ENCODE assay signal across 9 cellular contexts in genomic region chr3:1082024-1082633, GRCh38. TPM values are rescaled to one million over a fixed set of nuclear protein-coding genes. Genes with fewer than 3 reads are reported as not detected.
DNase-seq lines count a peak whose midpoint lies in the region; ATAC-seq lines count a peak whose summit lies in the region.
"Had no signal": no experiment of that assay in that cellular context is flagged by ENCODE, and none has a peak within 500 bp of the region (broad histone marks: within the 10 kb centered on the region; RNA-seq: fewer than 3 reads in every experiment).

No MANE protein-coding gene starts in this region.

- no peaks in the 10 kb centered on the region for H3K4me1 Mint-ChIP-seq in activated CD4-positive, alpha-beta T cell treated with anti-CD3 and anti-CD28 coated beads for 36 hours
- no peaks in the 10 kb centered on the region for H3K4me1 Mint-ChIP-seq in stimulated activated naive B cell treated with anti-CD40 and anti-IgM and Interleukin-4, amounts not matched to agents 10 μg/mL and 1 μg/mL and 100 μg/mL, for 72 hours
- H3K4me1 Mint-ChIP-seq: activated naive CD8-positive, alpha-beta T cell treated with anti-CD3 and anti-CD28 coated beads, Interleukin-2, amount 10 ng/mL, durations not matched to agents 7 days and 5 days had no signal

- peak; percentile 9 for DNase-seq in activated CD4-positive, alpha-beta T cell treated with anti-CD3 and anti-CD28 coated beads for 36 hours
- DNase-seq in activated CD4-positive, alpha-beta T cell treated with anti-CD3 and anti-CD28 coated beads for 1 hour = no peak
- DNase-seq in SHP77 (lab: John Stamatoyannopoulos, UW) (peak; percentile 20 to 45), head of caudate nucleus (peak in 37 of 42 donors; percentile 5 to 74 (median 39)), cortex of kidney (lab: John Stamatoyannopoulos, UW) (no peak)
- DNase-seq in stimulated activated naive B cell treated with anti-CD40 and anti-IgM and Interleukin-4, amounts not matched to agents 10 μg/mL and 1 μg/mL and 100 μg/mL, for 72 hours = no peak
- DNase-seq: activated naive CD8-positive, alpha-beta T cell treated with anti-CD3 and anti-CD28 coated beads, Interleukin-2, amount 10 ng/mL, durations not matched to agents 7 days and 5 days had no signal

- POLR2A ChIA-PET in activated CD4-positive, alpha-beta T cell treated with anti-CD3 and anti-CD28 coated beads for 36 hours (lab: Charles Lee) = no interaction called here

- intact Hi-C loops in activated CD4-positive, alpha-beta T cell treated with anti-CD3 and anti-CD28 coated beads for 36 hours (cut with DNase I, micrococcal nuclease) = no loop called here
- intact Hi-C loops in head of caudate nucleus (cut with DNase I) = no loop called here

- no peaks in the 10 kb centered on the region for H3K36me3 Mint-ChIP-seq in activated CD4-positive, alpha-beta T cell treated with anti-CD3 and anti-CD28 coated beads for 36 hours (ENCODE audit: low read depth)
- H3K36me3 Mint-ChIP-seq in stimulated activated naive B cell treated with anti-CD40 and anti-IgM and Interleukin-4, amounts not matched to agents 10 μg/mL and 1 μg/mL and 100 μg/mL, for 72 hours = no peaks in the 10 kb centered on the region
- H3K36me3 Mint-ChIP-seq: activated naive CD8-positive, alpha-beta T cell treated with anti-CD3 and anti-CD28 coated beads, Interleukin-2, amount 10 ng/mL, durations not matched to agents 7 days and 5 days had no signal

- no peak for ATAC-seq in activated CD4-positive, alpha-beta T cell treated with anti-CD3 and anti-CD28 coated beads for 36 hours
- ATAC-seq in HG02938 (IDR thresholded peaks at IDR 0.05; ENCODE audit: unreplicated experiment) (peak; percentile 67), GM21447 (IDR thresholded peaks at IDR 0.05; ENCODE audit: unreplicated experiment) (no peak)
- ATAC-seq in stimulated activated naive B cell treated with anti-CD40 and anti-IgM and Interleukin-4, amounts not matched to agents 10 μg/mL and 1 μg/mL and 100 μg/mL, for 72 hours (replicated peaks) = peak; percentile 29 to 42

- no peak overlapping the region for H3K4me3 Mint-ChIP-seq in activated CD4-positive, alpha-beta T cell treated with anti-CD3 and anti-CD28 coated beads for 36 hours
- no peak overlapping the region for H3K4me3 Mint-ChIP-seq in stimulated activated naive B cell treated with anti-CD40 and anti-IgM and Interleukin-4, amounts not matched to agents 10 μg/mL and 1 μg/mL and 100 μg/mL, for 72 hours
- H3K4me3 Mint-ChIP-seq: activated naive CD8-positive, alpha-beta T cell treated with anti-CD3 and anti-CD28 coated beads, Interleukin-2, amount 10 ng/mL, durations not matched to agents 7 days and 5 days had no signal

- no peaks in the 10 kb centered on the region for H3K27me3 Mint-ChIP-seq in activated CD4-positive, alpha-beta T cell treated with anti-CD3 and anti-CD28 coated beads for 36 hours
- H3K27me3 Mint-ChIP-seq in stimulated activated naive B cell treated with anti-CD40 and anti-IgM and Interleukin-4, amounts not matched to agents 10 μg/mL and 1 μg/mL and 100 μg/mL, for 72 hours = no peaks in the 10 kb centered on the region
- H3K27me3 Mint-ChIP-seq: activated naive CD8-positive, alpha-beta T cell treated with anti-CD3 and anti-CD28 coated beads, Interleukin-2, amount 10 ng/mL, durations not matched to agents 7 days and 5 days had no signal

- H3K27ac Mint-ChIP-seq in activated CD4-positive, alpha-beta T cell treated with anti-CD3 and anti-CD28 coated beads for 36 hours = no peak overlapping the region
- H3K27ac Mint-ChIP-seq in stimulated activated naive B cell treated with anti-CD40 and anti-IgM and Interleukin-4, amounts not matched to agents 10 μg/mL and 1 μg/mL and 100 μg/mL, for 72 hours = no peak overlapping the region
- H3K27ac Mint-ChIP-seq: activated naive CD8-positive, alpha-beta T cell treated with anti-CD3 and anti-CD28 coated beads, Interleukin-2, amount 10 ng/mL, durations not matched to agents 7 days and 5 days had no signal

- H3K9me3 Mint-ChIP-seq in activated CD4-positive, alpha-beta T cell treated with anti-CD3 and anti-CD28 coated beads for 36 hours (ENCODE audit: low read depth) = no peaks in the 10 kb centered on the region
- H3K9me3 Mint-ChIP-seq in stimulated activated naive B cell treated with anti-CD40 and anti-IgM and Interleukin-4, amounts not matched to agents 10 μg/mL and 1 μg/mL and 100 μg/mL, for 72 hours = no peaks in the 10 kb centered on the region
- H3K9me3 Mint-ChIP-seq: activated naive CD8-positive, alpha-beta T cell treated with anti-CD3 and anti-CD28 coated beads, Interleukin-2, amount 10 ng/mL, durations not matched to agents 7 days and 5 days had no signal

- CTCF ChIA-PET in activated CD4-positive, alpha-beta T cell treated with anti-CD3 and anti-CD28 coated beads for 36 hours (lab: Charles Lee) = no interaction called here

RNA-seq across cellular contexts. Expression of gene CNTN6, which starts 10.7 kb away (rescaled TPM):
- total RNA-seq in activated CD4-positive, alpha-beta T cell treated with anti-CD3 and anti-CD28 coated beads for 36 hours = not detected
- total RNA-seq: activated naive CD8-positive, alpha-beta T cell treated with anti-CD3 and anti-CD28 coated beads, Interleukin-2, amount 10 ng/mL, durations not matched to agents 7 days and 5 days had no signal

Comparison
In these comparisons a context has a peak if more than half of its experiments do, and no peak if none do; other contexts are left out.
1. DNase-seq: peak in activated CD4-positive, alpha-beta T cell treated with anti-CD3 and anti-CD28 coated beads for 36 hours (single experiment), SHP77 (2 of 2) and head of caudate nucleus (37 of 42); none in activated CD4-positive, alpha-beta T cell treated with anti-CD3 and anti-CD28 coated beads for 1 hour (single experiment), stimulated activated naive B cell treated with anti-CD40 and anti-IgM and Interleukin-4, amounts not matched to agents 10 μg/mL and 1 μg/mL and 100 μg/mL, for 72 hours (single experiment) and cortex of kidney (single experiment).
2. ATAC-seq: peak in HG02938 (single experiment) and stimulated activated naive B cell treated with anti-CD40 and anti-IgM and Interleukin-4, amounts not matched to agents 10 μg/mL and 1 μg/mL and 100 μg/mL, for 72 hours (2 of 2); none in activated CD4-positive, alpha-beta T cell treated with anti-CD3 and anti-CD28 coated beads for 36 hours (single experiment) and GM21447 (single experiment).